In genomic region chr4:177214935-177215334, GRCh38 we compare ENCODE assay signal across 18 cellular contexts.
A peak's percentile ranks its signal among the peaks of the same experiment; 100 is the strongest.
DNase-seq lines count a peak whose midpoint lies in the region; ATAC-seq and TF ChIP-seq lines count a peak whose summit lies in the region.
"Had no signal": no experiment of that assay in that cellular context is flagged by ENCODE, and none has a peak within 500 bp of the region (broad histone marks: within the 10 kb centered on the region; RNA-seq: fewer than 3 reads in every experiment).

No MANE protein-coding gene starts in this region.

- DNase-seq in activated T-cell treated with anti-CD3 and anti-CD28 coated beads, Interleukin-2, amount 50 U/mL, for 48 hours = peak; percentile 36
- DNase-seq in activated T-cell treated with anti-CD3 and anti-CD28 coated beads, Interleukin-2, amount 50 U/mL, for 1 hour = no peak
- DNase-seq in GM03348 (ENCODE audit: low spot score) (peak; percentile 43), ureter (ENCODE audit: low spot score) (no peak), lower leg skin (ENCODE audit: low spot score in 2 of 2) (no peak), heart left ventricle (no peak)
- peak; percentile 61 for DNase-seq in stimulated activated CD8-positive, alpha-beta memory T cell treated with anti-CD3 and anti-CD28 coated beads, Interleukin-4, amount 100 ng/mL, for 48 hours
- DNase-seq: activated CD4-positive, alpha-beta T cell treated with anti-CD3 and anti-CD28 coated beads, Interleukin-2, amount 50 U/mL, for 4 hours; activated gamma-delta T cell treated with Interleukin-2 at 50 U/mL for 16 hours; GF-D8; NCI-H187 treated with DMSO at 0.1 percent for 48 hours; NCI-H510A treated with DMSO at 0.1 percent for 48 hours; posterior cingulate gyrus; SJCRH30; small intestine had no signal

- TF ChIP-seq CTCF in lower leg skin (IDR thresholded peaks at IDR 0.05) = no peak
- no peak for TF ChIP-seq CTCF in heart left ventricle (IDR thresholded peaks at IDR 0.05)

- no peaks in the 10 kb centered on the region for H3K36me3 Mint-ChIP-seq in activated T-helper 17 cell treated with anti-CD3 and anti-CD28 coated beads, Interleukin-2, amount 50 U/mL, for 72 hours (ENCODE audit: low read depth)
- H3K36me3 Mint-ChIP-seq: naive thymus-derived CD4-positive, alpha-beta T cell had no signal

- TF ChIP-seq POLR2A in lower leg skin (IDR thresholded peaks at IDR 0.05) = no peak
- TF ChIP-seq POLR2A in heart left ventricle (IDR thresholded peaks at IDR 0.05) = no peak

- no peaks in the 10 kb centered on the region for H3K4me1 ChIP-seq in heart left ventricle
- H3K4me1 ChIP-seq: SJCRH30 had no signal

- no peaks in the 10 kb centered on the region for H3K4me1 Mint-ChIP-seq in activated T-helper 17 cell treated with anti-CD3 and anti-CD28 coated beads, Interleukin-2, amount 50 U/mL, for 72 hours
- H3K4me1 Mint-ChIP-seq: naive thymus-derived CD4-positive, alpha-beta T cell had no signal

- H3K27ac ChIP-seq in heart left ventricle = no peak overlapping the region
- H3K27ac ChIP-seq: SJCRH30 had no signal

- H3K27ac Mint-ChIP-seq in activated T-helper 17 cell treated with anti-CD3 and anti-CD28 coated beads, Interleukin-2, amount 50 U/mL, for 72 hours = no peak overlapping the region
- H3K27ac Mint-ChIP-seq: dendritic cell treated with granulocyte-macrophage colony-stimulating factor and Interleukin-4, amounts not matched to agents 40 ng/mL and 50 ng/mL, for 4 days; naive thymus-derived CD4-positive, alpha-beta T cell had no signal

- H3K36me3 ChIP-seq in heart left ventricle = no peaks in the 10 kb centered on the region
- H3K36me3 ChIP-seq: SJCRH30 had no signal

- H3K27me3 Mint-ChIP-seq in activated T-helper 17 cell treated with anti-CD3 and anti-CD28 coated beads, Interleukin-2, amount 50 U/mL, for 72 hours = peaks cover 19% of the 10 kb centered on the region
- H3K27me3 Mint-ChIP-seq: dendritic cell treated with granulocyte-macrophage colony-stimulating factor and Interleukin-4, amounts not matched to agents 40 ng/mL and 50 ng/mL, for 4 days had no signal

- ATAC-seq in activated T-helper 17 cell treated with anti-CD3 and anti-CD28 coated beads, Interleukin-2, amount 50 U/mL, for 72 hours (replicated peaks) = peak; percentile 79
- ATAC-seq in heart left ventricle = no peak
- ATAC-seq: naive thymus-derived CD4-positive, alpha-beta T cell had no signal

- H3K9me3 ChIP-seq in heart left ventricle = no peaks in the 10 kb centered on the region
- H3K9me3 ChIP-seq: SJCRH30 had no signal

- H3K4me3 ChIP-seq in lower leg skin (ENCODE audit: low read depth, poor library complexity, severe bottlenecking) (no peak overlapping the region), heart left ventricle (no peak overlapping the region)
- H3K4me3 ChIP-seq: SJCRH30 had no signal

- no peak overlapping the region for H3K4me3 Mint-ChIP-seq in activated T-helper 17 cell treated with anti-CD3 and anti-CD28 coated beads, Interleukin-2, amount 50 U/mL, for 72 hours
- H3K4me3 Mint-ChIP-seq: dendritic cell treated with granulocyte-macrophage colony-stimulating factor and Interleukin-4, amounts not matched to agents 40 ng/mL and 50 ng/mL, for 4 days; naive thymus-derived CD4-positive, alpha-beta T cell had no signal

- intact Hi-C loops in lower leg skin (cut with DNase I; ENCODE audit: low total_unique reads) (no loop called here), heart left ventricle (cut with DNase I) (no loop called here)

- H3K9me3 Mint-ChIP-seq in activated T-helper 17 cell treated with anti-CD3 and anti-CD28 coated beads, Interleukin-2, amount 50 U/mL, for 72 hours = no peaks in the 10 kb centered on the region
- H3K9me3 Mint-ChIP-seq: dendritic cell treated with granulocyte-macrophage colony-stimulating factor and Interleukin-4, amounts not matched to agents 40 ng/mL and 50 ng/mL, for 4 days had no signal

- 83 to 91% methylated on average over 5 of the region's 5 CpGs for WGBS in lower leg skin, 2 donors
- WGBS in heart left ventricle, 4 donors = 88 to 92% (median 89%) methylated on average over 5 of the region's 5 CpGs

- no peaks in the 10 kb centered on the region for H3K27me3 ChIP-seq in heart left ventricle
- H3K27me3 ChIP-seq: SJCRH30 had no signal

Comparison
In these comparisons a context has a peak if more than half of its experiments do, and no peak if none do; other contexts are left out.
1. DNase-seq: peak in activated T-cell treated with anti-CD3 and anti-CD28 coated beads, Interleukin-2, amount 50 U/mL, for 48 hours (2 of 2), GM03348 (single experiment) and stimulated activated CD8-positive, alpha-beta memory T cell treated with anti-CD3 and anti-CD28 coated beads, Interleukin-4, amount 100 ng/mL, for 48 hours (single experiment); none in activated T-cell treated with anti-CD3 and anti-CD28 coated beads, Interleukin-2, amount 50 U/mL, for 1 hour (single experiment), ureter (single experiment), lower leg skin (0 of 2) and heart left ventricle (0 of 5).